Comparison of ENCODE assay signal across 9 cellular contexts in genomic region chr10:73782749-73783085, GRCh38. TPM values are rescaled to one million over a fixed set of nuclear protein-coding genes. Genes with fewer than 3 reads are reported as not detected.
DNase-seq lines count a peak whose midpoint lies in the region; ATAC-seq, FAIRE-seq and TF ChIP-seq lines count a peak whose summit lies in the region.
"Had no signal": no experiment of that assay in that cellular context is flagged by ENCODE, and none has a peak within 500 bp of the region (broad histone marks: within the 10 kb centered on the region; RNA-seq: fewer than 3 reads in every experiment).

No MANE protein-coding gene starts in this region.

- peak overlapping the region; percentile 96 for H3K9ac ChIP-seq in adipocyte (ENCODE audit: low read length)

- 62% methylated on average over 2 of the region's 2 CpGs for WGBS in thymus

- no peaks in the 10 kb centered on the region for H3K9me3 ChIP-seq in adipocyte (ENCODE audit: control insufficient read depth, low read length)
- H3K9me3 ChIP-seq in thymus (ENCODE audit: control insufficient read depth) = no peaks in the 10 kb centered on the region

- no peak for FAIRE-seq in GM19239 (lab: Jason Lieb, UNC)
- FAIRE-seq: D721Med had no signal

- ATAC-seq in HG03097 (IDR thresholded peaks at IDR 0.05; ENCODE audit: low FRiP score, unreplicated experiment) = no peak

- no peaks in the 10 kb centered on the region for H3K27me3 Mint-ChIP-seq in activated CD4-positive, alpha-beta T cell treated with anti-CD3 and anti-CD28 coated beads, Interleukin-2, amount 10 ng/mL, durations not matched to agents 7 days and 5 days

- H3K27ac Mint-ChIP-seq in activated CD4-positive, alpha-beta T cell treated with anti-CD3 and anti-CD28 coated beads, Interleukin-2, amount 10 ng/mL, durations not matched to agents 7 days and 5 days = peak overlapping the region; percentile 98

- no peak for DNase-seq in activated CD4-positive, alpha-beta T cell treated with anti-CD3 and anti-CD28 coated beads, Interleukin-2, amount 10 ng/mL, durations not matched to agents 7 days and 5 days
- no peak for DNase-seq in activated CD4-positive, alpha-beta T cell treated with anti-CD3 and anti-CD28 coated beads for 4 hours
- no peak for DNase-seq in adipocyte (ENCODE audit: low read depth)
- DNase-seq in kidney epithelial cell (ENCODE audit: low read depth) = no peak
- no peak for DNase-seq in GM19239 (ENCODE audit: insufficient read length, low spot score)
- DNase-seq in stimulated activated CD4-positive, alpha-beta T cell treated with anti-CD3 and anti-CD28 coated beads, Interleukin-2, amount 100 ng/mL, for 48 hours = no peak

- POLR2A ChIA-PET in activated CD4-positive, alpha-beta T cell treated with anti-CD3 and anti-CD28 coated beads, Interleukin-2, amount 10 ng/mL, durations not matched to agents 7 days and 5 days (lab: Charles Lee) = no interaction called here

- H3K4me3 ChIP-seq in adipocyte (ENCODE audit: low read length) (peak overlapping the region; percentile 97), kidney epithelial cell (ENCODE audit: low read depth, low read length) (peak overlapping the region; percentile 93), thymus (ENCODE audit: low read length) (peak overlapping the region; percentile 83)

- H3K9me3 Mint-ChIP-seq in activated CD4-positive, alpha-beta T cell treated with anti-CD3 and anti-CD28 coated beads, Interleukin-2, amount 10 ng/mL, durations not matched to agents 7 days and 5 days = no peaks in the 10 kb centered on the region

- no peak overlapping the region for H3K27ac ChIP-seq in thymus (ENCODE audit: low read depth)

- H3K4me1 ChIP-seq in adipocyte (ENCODE audit: control insufficient read depth, insufficient read depth, low read length) (peaks cover 44% of the 10 kb centered on the region), thymus (ENCODE audit: control insufficient read depth, insufficient read depth, low read length) (peaks cover 19% of the 10 kb centered on the region)

- CTCF ChIA-PET in activated CD4-positive, alpha-beta T cell treated with anti-CD3 and anti-CD28 coated beads, Interleukin-2, amount 10 ng/mL, durations not matched to agents 7 days and 5 days (lab: Charles Lee) = interaction anchor here (0.6 to 11.8 kb wide), 3 partner anchors 13 to 210 kb away, joined by 3 to 103 read pairs (median 4); a partner anchor contains a TSS

- H3K4me1 Mint-ChIP-seq in activated CD4-positive, alpha-beta T cell treated with anti-CD3 and anti-CD28 coated beads, Interleukin-2, amount 10 ng/mL, durations not matched to agents 7 days and 5 days = peaks cover 63% of the 10 kb centered on the region

- H3K27me3 ChIP-seq in adipocyte (replicated peaks; ENCODE audit: control insufficient read depth, insufficient read depth, low read length) (no peaks in the 10 kb centered on the region), kidney epithelial cell (ENCODE audit: control insufficient read depth, insufficient read depth, low read length) (no peaks in the 10 kb centered on the region), thymus (ENCODE audit: control insufficient read depth, insufficient read depth) (no peaks in the 10 kb centered on the region)

- peaks cover 24% of the 10 kb centered on the region for H3K36me3 Mint-ChIP-seq in activated CD4-positive, alpha-beta T cell treated with anti-CD3 and anti-CD28 coated beads, Interleukin-2, amount 10 ng/mL, durations not matched to agents 7 days and 5 days (ENCODE audit: low read depth)

- TF ChIP-seq CTCF in kidney epithelial cell (IDR thresholded peaks at IDR 0.05; ENCODE audit: insufficient read depth, low read length, poor library complexity, severe bottlenecking) = no peak

- peak overlapping the region; percentile 99 for H3K4me3 Mint-ChIP-seq in activated CD4-positive, alpha-beta T cell treated with anti-CD3 and anti-CD28 coated beads, Interleukin-2, amount 10 ng/mL, durations not matched to agents 7 days and 5 days

- peaks cover 9% of the 10 kb centered on the region for H3K36me3 ChIP-seq in adipocyte (ENCODE audit: control insufficient read depth, insufficient read depth, low read length, severe bottlenecking)
- H3K36me3 ChIP-seq in kidney epithelial cell (ENCODE audit: control insufficient read depth, insufficient read depth, low read length) = no peaks in the 10 kb centered on the region
- peaks cover 4% of the 10 kb centered on the region for H3K36me3 ChIP-seq in thymus (ENCODE audit: control insufficient read depth, insufficient read depth)

RNA-seq across cellular contexts. Expression of gene CHCHD1, which starts 0.9 kb away (rescaled TPM):
- total RNA-seq in activated CD4-positive, alpha-beta T cell treated with anti-CD3 and anti-CD28 coated beads, Interleukin-2, amount 10 ng/mL, durations not matched to agents 7 days and 5 days = 10 to 100 TPM; 22.3 to 27.4 TPM
- 41.8 and 46.8 TPM in 2 replicates for total RNA-seq in kidney epithelial cell
- polyA plus RNA-seq in thymus = 78.2 TPM

RNA-seq across cellular contexts. Expression of gene ZSWIM8, which starts 2.7 kb away (rescaled TPM):
- 10 to 100 TPM; 79.2 to 87.3 TPM for total RNA-seq in activated CD4-positive, alpha-beta T cell treated with anti-CD3 and anti-CD28 coated beads, Interleukin-2, amount 10 ng/mL, durations not matched to agents 7 days and 5 days
- 66.7 and 90.8 TPM in 2 replicates for total RNA-seq in kidney epithelial cell
- 106 TPM for polyA plus RNA-seq in thymus

RNA-seq across cellular contexts. Expression of gene NDST2, which starts 28.7 kb away (rescaled TPM):
- 10 to 100 TPM; 53.0 to 61.8 TPM for total RNA-seq in activated CD4-positive, alpha-beta T cell treated with anti-CD3 and anti-CD28 coated beads, Interleukin-2, amount 10 ng/mL, durations not matched to agents 7 days and 5 days
- total RNA-seq in kidney epithelial cell = 30.1 and 35.5 TPM in 2 replicates
- 21.2 TPM for polyA plus RNA-seq in thymus

RNA-seq across cellular contexts. Expression of gene SEC24C, which starts 38.5 kb away (rescaled TPM):
- 10 to 100 TPM; 93.1 to 93.2 TPM for total RNA-seq in activated CD4-positive, alpha-beta T cell treated with anti-CD3 and anti-CD28 coated beads, Interleukin-2, amount 10 ng/mL, durations not matched to agents 7 days and 5 days
- total RNA-seq in kidney epithelial cell = 61.0 and 70.9 TPM in 2 replicates
- polyA plus RNA-seq in thymus = 31.4 TPM
